ENCODE assay signal across 8 cellular contexts in the genomic region with DNA sequence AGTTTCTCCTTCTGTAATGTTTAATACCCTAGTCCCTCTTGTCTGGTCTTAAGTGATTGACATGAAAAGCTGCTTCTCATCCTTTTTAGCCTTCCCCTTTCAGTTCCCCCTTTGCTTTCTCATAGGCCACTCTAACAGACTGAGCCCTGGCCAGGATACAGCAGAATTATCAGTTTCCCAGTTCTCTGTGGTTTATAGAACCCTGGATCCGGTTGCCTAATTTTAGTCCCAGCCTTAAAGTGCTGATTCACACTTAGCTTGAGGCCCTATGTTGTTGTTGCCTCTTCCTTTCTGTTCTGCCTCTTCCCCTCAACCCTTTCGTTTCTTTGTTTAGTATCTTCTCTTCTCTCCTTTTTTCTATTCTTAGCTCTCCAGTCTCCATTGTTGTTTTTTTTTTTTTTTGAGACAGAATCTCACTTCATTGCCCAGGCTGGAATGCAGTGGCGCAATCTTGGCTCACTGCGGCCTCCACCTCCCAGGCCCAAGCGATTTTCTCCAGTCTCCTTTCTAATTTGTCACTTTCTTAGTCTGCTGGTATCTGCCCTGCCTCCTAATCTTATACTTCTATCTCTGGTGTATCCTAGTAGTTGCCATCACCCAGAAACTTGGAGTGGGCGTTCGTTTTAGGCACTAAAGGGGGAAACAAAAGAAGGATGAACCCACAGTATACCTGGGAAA. TPM values are rescaled to one million over a fixed set of nuclear protein-coding genes. Genes with fewer than 3 reads are reported as not detected.
DNase-seq lines count a peak whose midpoint lies in the region; ATAC-seq and TF ChIP-seq lines count a peak whose summit lies in the region.

No MANE protein-coding gene starts in this region.

- in situ Hi-C loops in GM23248 (cut with MboI): no loop called here

- H3K36me3 ChIP-seq in GM23248 (ENCODE audit: low read depth): no peaks in the 10 kb centered on the region
- H3K36me3 ChIP-seq in OCI-LY7 (ENCODE audit: insufficient read depth, low read length): no peaks in the 10 kb centered on the region
- no peaks in the 10 kb centered on the region for H3K36me3 ChIP-seq in stomach

- H2AFZ ChIP-seq in GM23248 (peak overlapping the region; percentile 82), OCI-LY7 (ENCODE audit: low read length) (no peak overlapping the region)

- H3K79me2 ChIP-seq in GM23248 (ENCODE audit: insufficient read depth) (no peaks in the 10 kb centered on the region), OCI-LY7 (ENCODE audit: insufficient read depth, low read depth, low read length) (no peaks in the 10 kb centered on the region)

- H3K27me3 ChIP-seq in GM23248 (replicated peaks; ENCODE audit: insufficient read depth) (no peaks in the 10 kb centered on the region), stomach (no peaks in the 10 kb centered on the region)

- H3K9me3 ChIP-seq in GM23248 (ENCODE audit: low read depth) (no peaks in the 10 kb centered on the region), OCI-LY7 (ENCODE audit: low read length) (no peaks in the 10 kb centered on the region), stomach (no peaks in the 10 kb centered on the region)

- H3K9me2 ChIP-seq in GM23248 (ENCODE audit: insufficient read depth) (no peaks in the 10 kb centered on the region), OCI-LY7 (ENCODE audit: insufficient read depth, low read length) (no peaks in the 10 kb centered on the region)

- ATAC-seq in effector memory CD8-positive, alpha-beta T cell (replicated peaks): no peak
- peak; percentile 48 to 69 for ATAC-seq in natural killer cell treated with Interleukin-12 subunit alpha and Interleukin-12 subunit beta and Interleukin-15 and Interleukin-18, amount 100 ng/mL, for 72 hours
- no peak for ATAC-seq in HG02571 (IDR thresholded peaks at IDR 0.05; ENCODE audit: unreplicated experiment)

- peak overlapping the region; percentile 53 for H3K4me2 ChIP-seq in GM23248 (ENCODE audit: unreplicated experiment)
- H3K4me2 ChIP-seq in OCI-LY7 (ENCODE audit: low read length): peak overlapping the region; percentile 66

- CTCF ChIA-PET in OCI-LY7 (lab: Charles Lee; ENCODE audit: unreplicated experiment): interaction anchor here (1.1 kb wide), 1 partner anchor 15 kb away, joined by 5 read pairs; no protein-coding TSS in a partner anchor

- BruUV-seq in OCI-LY7 (replicated peaks; lab: Mats Ljungman, UMichigan): no TSS peak

- TF ChIP-seq EP300 in stomach (IDR thresholded peaks at IDR 0.05): no peak

- H3K9me3 Mint-ChIP-seq in effector memory CD8-positive, alpha-beta T cell: no peaks in the 10 kb centered on the region
- H3K9me3 Mint-ChIP-seq in natural killer cell treated with Interleukin-12 subunit alpha and Interleukin-12 subunit beta and Interleukin-15 and Interleukin-18, amount 100 ng/mL, for 72 hours: no peaks in the 10 kb centered on the region

- peaks cover 15% of the 10 kb centered on the region for H3K4me1 ChIP-seq in GM23248 (ENCODE audit: insufficient read depth)
- peaks cover 53% of the 10 kb centered on the region for H3K4me1 ChIP-seq in OCI-LY7 (ENCODE audit: insufficient read depth, low read length, poor library complexity, severe bottlenecking)
- peaks cover 0 to 49% (median 0%) of the 10 kb centered on the region in 4 donors for H3K4me1 ChIP-seq in stomach

- H3K36me3 Mint-ChIP-seq in effector memory CD8-positive, alpha-beta T cell (ENCODE audit: insufficient read depth): peaks cover 31% of the 10 kb centered on the region
- peaks cover 15% of the 10 kb centered on the region for H3K36me3 Mint-ChIP-seq in natural killer cell treated with Interleukin-12 subunit alpha and Interleukin-12 subunit beta and Interleukin-15 and Interleukin-18, amount 100 ng/mL, for 72 hours

- peak overlapping the region; percentile 70 for H3K27ac ChIP-seq in GM23248
- peak overlapping the region; percentile 4 for H3K27ac ChIP-seq in OCI-LY7 (ENCODE audit: low read depth, low read length, poor library complexity, severe bottlenecking)
- H3K27ac ChIP-seq in stomach: peak overlapping the region in 2 of 5 donors; percentile 63 to 76

- no peaks in the 10 kb centered on the region for H3K27me3 Mint-ChIP-seq in effector memory CD8-positive, alpha-beta T cell
- H3K27me3 Mint-ChIP-seq in natural killer cell treated with Interleukin-12 subunit alpha and Interleukin-12 subunit beta and Interleukin-15 and Interleukin-18, amount 100 ng/mL, for 72 hours: no peaks in the 10 kb centered on the region

- H3K4me3 Mint-ChIP-seq in effector memory CD8-positive, alpha-beta T cell: peak overlapping the region; percentile 39 to 41
- peak overlapping the region; percentile 81 for H3K4me3 Mint-ChIP-seq in natural killer cell treated with Interleukin-12 subunit alpha and Interleukin-12 subunit beta and Interleukin-15 and Interleukin-18, amount 100 ng/mL, for 72 hours

- DNase-seq in ELR (ENCODE audit: low read depth) (peak; percentile 56), GM23248 (peak; percentile 79), OCI-LY7 (ENCODE audit: low spot score) (peak; percentile 76), stomach (no peak), SHP77 treated with DMSO at 0.1 percent for 48 hours (lab: John Stamatoyannopoulos, UW) (no peak)
- no peak for DNase-seq in effector memory CD8-positive, alpha-beta T cell
- DNase-seq in natural killer cell treated with Interleukin-12 subunit alpha and Interleukin-12 subunit beta and Interleukin-15 and Interleukin-18, amount 100 ng/mL, for 72 hours (ENCODE audit: low spot score): no peak

- H3F3A ChIP-seq in GM23248 (ENCODE audit: insufficient read depth): peaks cover 19% of the 10 kb centered on the region

- no peaks in the 10 kb centered on the region for H4K20me1 ChIP-seq in GM23248 (ENCODE audit: insufficient read depth)
- no peaks in the 10 kb centered on the region for H4K20me1 ChIP-seq in OCI-LY7 (ENCODE audit: insufficient read depth, low read length)

- H3K9ac ChIP-seq in GM23248: peak overlapping the region; percentile 56

- peak overlapping the region; percentile 31 for H3K4me3 ChIP-seq in GM23248
- peak overlapping the region; percentile 34 for H3K4me3 ChIP-seq in OCI-LY7 (ENCODE audit: low read depth, low read length, poor library complexity, severe bottlenecking)
- H3K4me3 ChIP-seq in stomach: no peak overlapping the region

- WGBS in GM23248 (ENCODE audit: low coverage in 1 of 2, low lambda C conversion rate in 2 of 2, missing lambda C conversion rate in 2 of 2), 2 experiments: 56 to 57% methylated on average over 6 to 7 of the region's 7 CpGs
- WGBS in stomach, 5 donors: 61 to 72% (median 66%) methylated on average over 7 of the region's 7 CpGs

- TF ChIP-seq CTCF in OCI-LY7 (conservative IDR thresholded peaks at IDR 0.05; ENCODE audit: low read length): no peak
- no peak for TF ChIP-seq CTCF in stomach (IDR thresholded peaks at IDR 0.05)

- peak overlapping the region; percentile 67 to 91 for H3K27ac Mint-ChIP-seq in effector memory CD8-positive, alpha-beta T cell
- H3K27ac Mint-ChIP-seq in natural killer cell treated with Interleukin-12 subunit alpha and Interleukin-12 subunit beta and Interleukin-15 and Interleukin-18, amount 100 ng/mL, for 72 hours: peak overlapping the region; percentile 95 to 97

- TF ChIP-seq POLR2A in stomach (IDR thresholded peaks at IDR 0.05): no peak

- intact Hi-C loops in OCI-LY7 (cut with micrococcal nuclease; ENCODE audit: unreplicated experiment): no loop called here
- intact Hi-C loops in stomach (cut with DNase I; ENCODE audit: low total_unique reads): no loop called here

- H3K4me1 Mint-ChIP-seq in effector memory CD8-positive, alpha-beta T cell (ENCODE audit: low read depth in 2 of 2): peaks cover 50 to 65% of the 10 kb centered on the region in 2 donors
- H3K4me1 Mint-ChIP-seq in natural killer cell treated with Interleukin-12 subunit alpha and Interleukin-12 subunit beta and Interleukin-15 and Interleukin-18, amount 100 ng/mL, for 72 hours (ENCODE audit: low read depth in 2 of 2): peaks cover 54 to 67% of the 10 kb centered on the region in 2 donors

- POLR2A ChIA-PET in OCI-LY7 (lab: Charles Lee): interaction anchor here (0.5 to 0.7 kb wide), 8 partner anchors 13 to 402 kb away, joined by 3 to 6 read pairs (median 4); a partner anchor contains a TSS

RNA-seq across cellular contexts. Expression of gene BIN2, which starts 2.9 kb away (rescaled TPM):
- not detected in 2 replicates for total RNA-seq in GM23248 (2014; rRNA removed; shearing (Covaris generic))
- polyA plus RNA-seq in GM23248 (2016; fragmentation: Nextera tagmentation; extraction: Ambion mirVana): not detected in 2 replicates
- total RNA-seq in OCI-LY7 (2014; rRNA removed; shearing (Covaris generic)): 0.31 and 0.88 TPM in 2 replicates
- total RNA-seq in OCI-LY7 (2022): 9.7 and 14.7 TPM in 2 replicates
- total RNA-seq in natural killer cell treated with Interleukin-12 subunit alpha and Interleukin-12 subunit beta and Interleukin-15 and Interleukin-18, amount 100 ng/mL, for 72 hours: 100 to 1,000 TPM in 1 of 2 donors, 10 to 100 TPM in 1; 93.6 to 115 TPM
- total RNA-seq in stomach: 10 to 100 TPM in 3 of 5 donors, 1 to 10 TPM in 2; 3.5 to 33.0 (median 14.6) TPM
- polyA plus RNA-seq in stomach: 1 to 10 TPM; 2.2 to 4.4 (median 3.4) TPM

RNA-seq across cellular contexts. Expression of gene CELA1, which starts 19.6 kb away (rescaled TPM):
- not detected in 2 replicates for total RNA-seq in GM23248 (2014; rRNA removed; shearing (Covaris generic))
- polyA plus RNA-seq in GM23248 (2016; fragmentation: Nextera tagmentation; extraction: Ambion mirVana): not detected in 2 replicates
- not detected in 2 replicates for total RNA-seq in OCI-LY7 (2014; rRNA removed; shearing (Covaris generic))
- not detected in 2 replicates for total RNA-seq in OCI-LY7 (2022)
- under 1 TPM in 1 of 2 donors, not detected in 1; 0.31 TPM for total RNA-seq in natural killer cell treated with Interleukin-12 subunit alpha and Interleukin-12 subunit beta and Interleukin-15 and Interleukin-18, amount 100 ng/mL, for 72 hours
- total RNA-seq in stomach: not detected
- not detected for polyA plus RNA-seq in stomach

RNA-seq across cellular contexts. Expression of gene SMAGP, which starts 56.7 kb away (rescaled TPM):
- total RNA-seq in GM23248 (2014; rRNA removed; shearing (Covaris generic)): 18.2 and 18.8 TPM in 2 replicates
- polyA plus RNA-seq in GM23248 (2016; fragmentation: Nextera tagmentation; extraction: Ambion mirVana): 35.0 and 41.0 TPM in 2 replicates
- not detected in 2 replicates for total RNA-seq in OCI-LY7 (2014; rRNA removed; shearing (Covaris generic))
- total RNA-seq in OCI-LY7 (2022): 1.9 and 2.6 TPM in 2 replicates
- 10 to 100 TPM in 1 of 2 donors, 1 to 10 TPM in 1; 3.8 to 11.5 TPM for total RNA-seq in natural killer cell treated with Interleukin-12 subunit alpha and Interleukin-12 subunit beta and Interleukin-15 and Interleukin-18, amount 100 ng/mL, for 72 hours
- 10 to 100 TPM in 4 of 5 donors, 1 to 10 TPM in 1; 2.3 to 74.9 (median 26.8) TPM for total RNA-seq in stomach
- 10 to 100 TPM; 22.7 to 30.3 (median 28.4) TPM for polyA plus RNA-seq in stomach

Comparison
In these comparisons a context has a peak if more than half of its experiments do, and no peak if none do; other contexts are left out.
1. DNase-seq: peak in ELR (single experiment), GM23248 (single experiment) and OCI-LY7 (single experiment); none in effector memory CD8-positive, alpha-beta T cell (0 of 3), natural killer cell treated with Interleukin-12 subunit alpha and Interleukin-12 subunit beta and Interleukin-15 and Interleukin-18, amount 100 ng/mL, for 72 hours (single experiment), stomach (single experiment) and SHP77 treated with DMSO at 0.1 percent for 48 hours (single experiment).
2. H3K4me3 ChIP-seq: peak in GM23248 (single experiment) and OCI-LY7 (single experiment); none in stomach (0 of 4).
3. ATAC-seq: peak in natural killer cell treated with Interleukin-12 subunit alpha and Interleukin-12 subunit beta and Interleukin-15 and Interleukin-18, amount 100 ng/mL, for 72 hours (2 of 2); none in effector memory CD8-positive, alpha-beta T cell (single experiment) and HG02571 (single experiment).